Comparison of ENCODE assay signal across 1 cellular context in genomic region chr19:41323023-41323422, GRCh38.
TF ChIP-seq lines count a peak whose summit lies in the region.

No MANE protein-coding gene starts in this region.

TF ChIP-seq in GM12878, 131 proteins besides CTCF, POLR2A, EP300 and RAD21:
- TF ChIP-seq SMAD5 (IDR thresholded peaks at IDR 0.05; ENCODE audit: low read depth) (no peak), POLR2AphosphoS5 (IDR thresholded peaks at IDR 0.05; ENCODE audit: low read length) (peak; percentile 17; the same call in 1 of the 2 replicates)
